In the genomic region with DNA sequence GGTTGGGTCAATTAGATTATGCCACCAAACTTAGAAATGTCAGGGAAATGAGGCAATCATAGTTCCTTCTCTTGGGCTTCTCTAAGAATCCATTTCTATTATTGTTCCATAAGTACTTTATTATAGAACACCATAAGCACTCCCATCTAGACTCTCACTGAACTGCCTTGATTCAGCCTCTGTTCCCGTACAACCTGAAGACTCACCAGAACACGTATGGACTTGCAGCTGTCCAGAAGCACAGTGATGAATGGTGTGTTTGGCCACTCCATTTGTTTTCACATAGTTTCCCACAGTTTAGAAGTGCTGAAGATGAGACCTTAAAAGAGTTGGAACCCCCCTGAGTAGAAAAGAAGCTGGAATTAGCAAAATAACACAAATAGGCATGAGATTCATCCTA, we compare ENCODE assay signal across 24 cellular contexts. TPM values are rescaled to one million over a fixed set of nuclear protein-coding genes. Genes with fewer than 3 reads are reported as not detected.
DNase-seq lines count a peak whose midpoint lies in the region; ATAC-seq and TF ChIP-seq lines count a peak whose summit lies in the region.
"Had no signal": no experiment of that assay in that cellular context is flagged by ENCODE, and none has a peak within 500 bp of the region (broad histone marks: within the 10 kb centered on the region; RNA-seq: fewer than 3 reads in every experiment).

No MANE protein-coding gene starts in this region.

- H3K4me1 Mint-ChIP-seq in MCF 10A (ENCODE audit: insufficient read depth, unreplicated experiment): peaks cover 5% of the 10 kb centered on the region
- H3K4me1 Mint-ChIP-seq in stimulated activated effector memory CD8-positive, alpha-beta T cell treated with anti-CD3 and anti-CD28 coated beads, Interleukin-12 subunit alpha, Interleukin-12 subunit beta, amount 100 ng/mL, for 72 hours: peaks cover 13% of the 10 kb centered on the region
- H3K4me1 Mint-ChIP-seq in glutamatergic neuron (ENCODE audit: low read depth, unreplicated experiment): peaks cover 3% of the 10 kb centered on the region

- H3K9me3 Mint-ChIP-seq in MCF 10A (ENCODE audit: unreplicated experiment) (no peaks in the 10 kb centered on the region), glutamatergic neuron (ENCODE audit: unreplicated experiment) (no peaks in the 10 kb centered on the region)
- no peaks in the 10 kb centered on the region for H3K9me3 Mint-ChIP-seq in stimulated activated effector memory CD8-positive, alpha-beta T cell treated with anti-CD3 and anti-CD28 coated beads, Interleukin-12 subunit alpha, Interleukin-12 subunit beta, amount 100 ng/mL, for 72 hours
- H3K9me3 Mint-ChIP-seq: CD4-positive, alpha-beta memory T cell had no signal

- no peaks in the 10 kb centered on the region for H3K27me3 ChIP-seq in breast epithelium
- H3K27me3 ChIP-seq in mammary epithelial cell (ENCODE audit: insufficient read depth, low read length): no peaks in the 10 kb centered on the region
- peaks cover 11% of the 10 kb centered on the region for H3K27me3 ChIP-seq in neutrophil
- H3K27me3 ChIP-seq: BE2C; BLaER1 treated with 17β-estradiol and CSF1 and Interleukin-3, amounts not matched to agents 10 nM and 100 nM had no signal

- no peaks in the 10 kb centered on the region for H3K9me3 ChIP-seq in breast epithelium
- H3K9me3 ChIP-seq in mammary epithelial cell (replicated peaks; ENCODE audit: insufficient read depth, low read length): no peaks in the 10 kb centered on the region
- no peaks in the 10 kb centered on the region for H3K9me3 ChIP-seq in neutrophil
- H3K9me3 ChIP-seq: A549; BE2C; BLaER1 treated with 17β-estradiol and CSF1 and Interleukin-3, amounts not matched to agents 10 nM and 100 nM had no signal

- H3K4me3 Mint-ChIP-seq in MCF 10A (ENCODE audit: unreplicated experiment): no peak overlapping the region
- no peak overlapping the region for H3K4me3 Mint-ChIP-seq in stimulated activated effector memory CD8-positive, alpha-beta T cell treated with anti-CD3 and anti-CD28 coated beads, Interleukin-12 subunit alpha, Interleukin-12 subunit beta, amount 100 ng/mL, for 72 hours
- H3K4me3 Mint-ChIP-seq in glutamatergic neuron (ENCODE audit: unreplicated experiment): no peak overlapping the region
- H3K4me3 Mint-ChIP-seq: CD4-positive, alpha-beta memory T cell had no signal

- no peak overlapping the region for H3K4me2 ChIP-seq in mammary epithelial cell (ENCODE audit: insufficient read depth, low read depth, low read length)
- H3K4me2 ChIP-seq: A549 had no signal

- H4K20me1 ChIP-seq in mammary epithelial cell (ENCODE audit: insufficient read depth, low read length): no peaks in the 10 kb centered on the region
- H4K20me1 ChIP-seq: BLaER1 treated with 17β-estradiol and CSF1 and Interleukin-3, amounts not matched to agents 10 nM and 100 nM had no signal

- 46% methylated on average over 2 of the region's 2 CpGs for WGBS in mammary epithelial cell (ENCODE audit: low coverage, missing lambda C conversion rate)

- H3K36me3 ChIP-seq in breast epithelium: no peaks in the 10 kb centered on the region
- no peaks in the 10 kb centered on the region for H3K36me3 ChIP-seq in mammary epithelial cell (ENCODE audit: insufficient read depth, low read length)
- H3K36me3 ChIP-seq in neutrophil: no peaks in the 10 kb centered on the region
- H3K36me3 ChIP-seq: BE2C; BLaER1 treated with 17β-estradiol and CSF1 and Interleukin-3, amounts not matched to agents 10 nM and 100 nM had no signal

- H3K36me3 Mint-ChIP-seq in MCF 10A (ENCODE audit: insufficient read depth, unreplicated experiment): no peaks in the 10 kb centered on the region
- H3K36me3 Mint-ChIP-seq in stimulated activated effector memory CD8-positive, alpha-beta T cell treated with anti-CD3 and anti-CD28 coated beads, Interleukin-12 subunit alpha, Interleukin-12 subunit beta, amount 100 ng/mL, for 72 hours: no peaks in the 10 kb centered on the region
- peaks cover 6% of the 10 kb centered on the region for H3K36me3 Mint-ChIP-seq in glutamatergic neuron (ENCODE audit: unreplicated experiment)
- H3K36me3 Mint-ChIP-seq: CD4-positive, alpha-beta memory T cell had no signal

- no peaks in the 10 kb centered on the region for H3K27me3 Mint-ChIP-seq in MCF 10A (ENCODE audit: insufficient read depth, unreplicated experiment)
- no peaks in the 10 kb centered on the region for H3K27me3 Mint-ChIP-seq in glutamatergic neuron (ENCODE audit: unreplicated experiment)
- H3K27me3 Mint-ChIP-seq: CD4-positive, alpha-beta memory T cell had no signal

- no peaks in the 10 kb centered on the region for H3K4me1 ChIP-seq in breast epithelium
- peaks cover 7% of the 10 kb centered on the region for H3K4me1 ChIP-seq in mammary epithelial cell (ENCODE audit: insufficient read depth, low read length)
- peaks cover 9 to 44% of the 10 kb centered on the region in 2 experiments for H3K4me1 ChIP-seq in neutrophil (ENCODE audit: control insufficient read depth in 1 of 2, insufficient read depth in 1 of 2, low read depth in 1 of 2, low read length in 1 of 2)
- H3K4me1 ChIP-seq: A549, BE2C had no signal

- no TSS peak for BruUV-seq in MCF 10A (replicated peaks; lab: Mats Ljungman, UMichigan)
- no TSS peak for BruUV-seq in mammary epithelial cell (replicated peaks; lab: Mats Ljungman, UMichigan)

- no peaks in the 10 kb centered on the region for H3K79me2 ChIP-seq in mammary epithelial cell (ENCODE audit: insufficient read depth, low read length)

- TF ChIP-seq CTCF in MCF 10A (IDR thresholded peaks at IDR 0.05; ENCODE audit: unreplicated experiment) (no peak), breast epithelium (IDR thresholded peaks at IDR 0.05) (no peak), mammary epithelial cell (conservative IDR thresholded peaks at IDR 0.05 in 1 of 2, IDR thresholded peaks at IDR 0.05 in 1 of 2; ENCODE audit: extremely low read depth in 1 of 2, insufficient read depth in 1 of 2, low read depth in 1 of 2, low read length in 2 of 2) (no peak), neutrophil (IDR thresholded peaks at IDR 0.05) (no peak), glutamatergic neuron (IDR thresholded peaks at IDR 0.05; ENCODE audit: partially characterized antibody, unreplicated experiment) (no peak)

- TF ChIP-seq POLR2A in breast epithelium (IDR thresholded peaks at IDR 0.05): no peak

- intact Hi-C loops in MCF 10A (cut with micrococcal nuclease) (no loop called here), breast epithelium (cut with DNase I; ENCODE audit: low total_unique reads) (no loop called here), mammary epithelial cell (cut with micrococcal nuclease) (loop anchor here (1.0 to 5.0 kb wide), 2 partner anchors 158 to 296 kb away; no protein-coding TSS in a partner anchor)

- DNase-seq in MCF 10A (ENCODE audit: unreplicated experiment): peak; percentile 16
- DNase-seq in breast epithelium (ENCODE audit: low spot score in 2 of 2): no peak
- DNase-seq in mammary epithelial cell: peak; percentile 64
- peak; percentile 66 for DNase-seq in epithelial cell of prostate (ENCODE audit: low read depth, low spot score)
- DNase-seq in caudate nucleus (lab: John Stamatoyannopoulos, UW): no peak
- DNase-seq in stimulated activated effector memory CD8-positive, alpha-beta T cell treated with anti-CD3 and anti-CD28 coated beads, Interleukin-12 subunit alpha, Interleukin-12 subunit beta, amount 100 ng/mL, for 72 hours (ENCODE audit: low spot score in 2 of 2): no peak
- no peak for DNase-seq in glutamatergic neuron
- DNase-seq: 8988T; ACHN; AML-193; BE2C; Calu3; CD4-positive, alpha-beta memory T cell; COR-L47; DMS53; DMS79 treated with DMSO at 0.1 percent for 48 hours; GF-D8; H7; HCEC 1CT had no signal

- H3K27ac ChIP-seq in breast epithelium (no peak overlapping the region), mammary epithelial cell (ENCODE audit: insufficient read depth, low read depth, low read length) (no peak overlapping the region), epithelial cell of prostate (no peak overlapping the region), neutrophil (peak overlapping the region; percentile 51), caudate nucleus (ENCODE audit: low read depth, low read length) (no peak overlapping the region)
- H3K27ac ChIP-seq: A549; BLaER1 treated with 17β-estradiol and CSF1 and Interleukin-3, amounts not matched to agents 10 nM and 100 nM had no signal

- H2AFZ ChIP-seq in mammary epithelial cell (ENCODE audit: low read depth, low read length): no peak overlapping the region

- H3K27ac Mint-ChIP-seq in MCF 10A (ENCODE audit: low read depth, unreplicated experiment) (no peak overlapping the region), glutamatergic neuron (ENCODE audit: unreplicated experiment) (no peak overlapping the region)
- H3K27ac Mint-ChIP-seq in stimulated activated effector memory CD8-positive, alpha-beta T cell treated with anti-CD3 and anti-CD28 coated beads, Interleukin-12 subunit alpha, Interleukin-12 subunit beta, amount 100 ng/mL, for 72 hours: no peak overlapping the region

- no peak overlapping the region for H3K9ac ChIP-seq in mammary epithelial cell (ENCODE audit: insufficient read depth, low read length)
- H3K9ac ChIP-seq: BLaER1 treated with 17β-estradiol and CSF1 and Interleukin-3, amounts not matched to agents 10 nM and 100 nM had no signal

- H3K4me3 ChIP-seq in breast epithelium (no peak overlapping the region), mammary epithelial cell (replicated peaks in 1 of 3; ENCODE audit: insufficient read depth in 1 of 3, low read depth in 2 of 3, low read length in 3 of 3) (no peak overlapping the region), neutrophil (ENCODE audit: low read depth in 1 of 2, low read length in 1 of 2) (no peak overlapping the region)
- H3K4me3 ChIP-seq: A549; BLaER1 treated with 17β-estradiol and CSF1 and Interleukin-3, amounts not matched to agents 10 nM and 100 nM had no signal

- CTCF ChIA-PET in MCF 10A (lab: Yijun Ruan, JAX) (interaction anchor here (1.0 to 6.9 kb wide), 9 partner anchors 8 to 342 kb away, joined by 3 to 102 read pairs (median 4); no protein-coding TSS in a partner anchor), mammary epithelial cell (lab: Charles Lee; ENCODE audit: low non-redundant PET) (no interaction called here)

- dilution Hi-C loops in mammary epithelial cell (cut with HindIII; ENCODE audit: low sequenced_read_pairs): no loop called here

- in situ Hi-C loops in mammary epithelial cell (cut with MboI; ENCODE audit: low sequenced_read_pairs in 2 of 2): loop anchor here (25.0 kb wide), 1 partner anchor 328 kb away; no protein-coding TSS in a partner anchor

- ATAC-seq in stimulated activated effector memory CD8-positive, alpha-beta T cell treated with anti-CD3 and anti-CD28 coated beads, Interleukin-12 subunit alpha, Interleukin-12 subunit beta, amount 100 ng/mL, for 72 hours: no peak
- ATAC-seq: A549 had no signal

- POLR2A ChIA-PET in MCF 10A (lab: Yijun Ruan, JAX): no interaction called here

RNA-seq across cellular contexts. Expression of a gene that starts 45.4 kb away (rescaled TPM):
- total RNA-seq in MCF 10A (2022) (not detected in 2 replicates), breast epithelium (10 to 100 TPM in 1 of 3 donors, 1 to 10 TPM in 2; 4.6 to 11.9 (median 4.6) TPM), mammary epithelial cell (under 1 TPM in 1 of 2 donors, not detected in 1; 0.17 TPM), glutamatergic neuron (ENCODE audit: unreplicated experiment) (not detected)
- not detected for polyA plus RNA-seq in mammary epithelial cell
- not detected for polyA minus RNA-seq in mammary epithelial cell
- total RNA-seq: Calu3; CD4-positive, alpha-beta memory T cell; Daoy had no signal
- polyA plus RNA-seq: A549; CD4-positive, alpha-beta memory T cell; H1 had no signal

Comparison
In these comparisons a context has a peak if more than half of its experiments do, and no peak if none do; other contexts are left out.
1. DNase-seq: peak in MCF 10A (single experiment), mammary epithelial cell (single experiment) and epithelial cell of prostate (single experiment); none in breast epithelium (0 of 2), caudate nucleus (0 of 61), stimulated activated effector memory CD8-positive, alpha-beta T cell treated with anti-CD3 and anti-CD28 coated beads, Interleukin-12 subunit alpha, Interleukin-12 subunit beta, amount 100 ng/mL, for 72 hours (0 of 2) and glutamatergic neuron (single experiment).